In the genomic region with DNA sequence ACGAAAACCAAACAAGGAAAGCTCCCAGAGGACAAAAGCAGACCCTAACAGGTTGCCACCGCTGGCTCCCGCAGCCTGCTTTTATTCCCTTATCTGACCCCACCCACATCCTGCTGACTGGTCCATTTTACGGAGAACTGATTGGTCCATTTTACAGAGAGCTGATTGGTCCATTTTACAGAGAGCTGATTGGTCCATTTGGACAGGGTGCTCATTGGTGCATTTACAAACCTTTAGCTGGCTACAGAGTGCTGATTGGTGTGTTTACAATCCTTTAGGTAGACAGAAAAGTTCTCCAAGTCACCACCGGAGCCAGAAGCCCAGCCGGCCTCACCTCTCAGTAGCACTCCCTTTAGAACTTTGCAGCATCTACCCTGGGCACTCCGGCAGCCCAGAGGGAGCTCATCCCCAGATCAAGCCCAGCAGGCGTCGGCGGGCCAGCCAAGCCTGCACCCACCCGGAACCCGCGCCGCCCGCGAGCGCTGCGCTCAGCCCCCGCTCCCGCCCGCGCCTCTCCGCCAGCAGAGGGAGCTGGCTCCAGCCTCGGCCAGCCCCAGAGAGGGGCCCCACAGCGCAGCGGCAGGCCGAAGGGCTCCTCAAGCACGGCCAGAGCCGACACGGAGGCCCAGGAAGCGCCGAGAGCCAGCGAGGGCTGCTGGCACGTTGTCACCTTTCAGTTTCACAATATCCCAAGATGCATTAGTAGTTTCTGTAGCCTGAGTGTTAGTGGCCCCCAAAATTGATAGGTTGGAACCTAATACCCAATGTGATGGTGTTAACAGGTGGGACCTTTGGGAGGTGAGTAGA, we compare ENCODE assay signal across 8 cellular contexts. TPM values are rescaled to one million over a fixed set of nuclear protein-coding genes. Genes with fewer than 3 reads are reported as not detected.
DNase-seq lines count a peak whose midpoint lies in the region; ATAC-seq and TF ChIP-seq lines count a peak whose summit lies in the region.

No MANE protein-coding gene starts in this region.

- H3K27ac ChIP-seq in breast epithelium, result no peak overlapping the region

- no peaks in the 10 kb centered on the region for H3K36me3 ChIP-seq in breast epithelium

- no peaks in the 10 kb centered on the region for H3K4me1 Mint-ChIP-seq in MCF 10A (ENCODE audit: insufficient read depth, unreplicated experiment)
- H3K4me1 Mint-ChIP-seq in activated B cell treated with CpG ODN at 0.5 μM for 24 hours, result peaks cover 22% of the 10 kb centered on the region
- H3K4me1 Mint-ChIP-seq in central memory CD8-positive, alpha-beta T cell, result peaks cover 21% of the 10 kb centered on the region
- H3K4me1 Mint-ChIP-seq in stimulated activated effector memory CD8-positive, alpha-beta T cell treated with anti-CD3 and anti-CD28 coated beads, Interleukin-12 subunit alpha, Interleukin-12 subunit beta, amount 100 ng/mL, for 72 hours, result peaks cover 10% of the 10 kb centered on the region

- H3K4me1 ChIP-seq in breast epithelium, result peaks cover 0 to 4% of the 10 kb centered on the region in 2 donors

- no peaks in the 10 kb centered on the region for H3K36me3 Mint-ChIP-seq in MCF 10A (ENCODE audit: insufficient read depth, unreplicated experiment)
- no peaks in the 10 kb centered on the region for H3K36me3 Mint-ChIP-seq in activated B cell treated with CpG ODN at 0.5 μM for 24 hours (ENCODE audit: low read depth)
- peaks cover under 1% of the 10 kb centered on the region for H3K36me3 Mint-ChIP-seq in central memory CD8-positive, alpha-beta T cell (ENCODE audit: insufficient read depth)
- no peaks in the 10 kb centered on the region for H3K36me3 Mint-ChIP-seq in stimulated activated effector memory CD8-positive, alpha-beta T cell treated with anti-CD3 and anti-CD28 coated beads, Interleukin-12 subunit alpha, Interleukin-12 subunit beta, amount 100 ng/mL, for 72 hours

- peak; percentile 65 for ATAC-seq in HG03378 (IDR thresholded peaks at IDR 0.05; ENCODE audit: unreplicated experiment)
- peak; percentile 97 for ATAC-seq in activated B cell treated with CpG ODN at 0.5 μM for 24 hours (ENCODE audit: low read depth)
- peak; percentile 92 for ATAC-seq in central memory CD8-positive, alpha-beta T cell (replicated peaks; ENCODE audit: extremely low read depth, poor library complexity, severe bottlenecking)
- ATAC-seq in stimulated activated effector memory CD8-positive, alpha-beta T cell treated with anti-CD3 and anti-CD28 coated beads, Interleukin-12 subunit alpha, Interleukin-12 subunit beta, amount 100 ng/mL, for 72 hours, result peak; percentile 91
- ATAC-seq in GM19328 (IDR thresholded peaks at IDR 0.05; ENCODE audit: unreplicated experiment), result no peak

- TF ChIP-seq CTCF in breast epithelium (IDR thresholded peaks at IDR 0.05) (peak in 1 of 3 donors; percentile 68), MCF 10A (IDR thresholded peaks at IDR 0.05; ENCODE audit: unreplicated experiment) (no peak), activated B cell treated with CpG ODN at 0.5 μM for 24 hours (IDR thresholded peaks at IDR 0.05) (peak; percentile 50)

- DNase-seq in breast epithelium (ENCODE audit: low spot score in 2 of 2) (peak in 1 of 2 donors; percentile 23), MCF 10A (ENCODE audit: unreplicated experiment) (no peak), activated B cell treated with CpG ODN at 0.5 μM for 24 hours (peak; percentile 69), medulla oblongata (ENCODE audit: extremely low spot score) (peak; percentile 38)
- DNase-seq in central memory CD8-positive, alpha-beta T cell (ENCODE audit: low spot score in 2 of 2), result peak; percentile 51 to 60
- peak; percentile 69 to 80 for DNase-seq in stimulated activated effector memory CD8-positive, alpha-beta T cell treated with anti-CD3 and anti-CD28 coated beads, Interleukin-12 subunit alpha, Interleukin-12 subunit beta, amount 100 ng/mL, for 72 hours (ENCODE audit: low spot score in 2 of 2)

- POLR2A ChIA-PET in MCF 10A (lab: Yijun Ruan, JAX) (no interaction called here), activated B cell treated with CpG ODN at 0.5 μM for 24 hours (lab: Charles Lee) (interaction anchor here (0.8 to 1.9 kb wide), 6 partner anchors 8 to 254 kb away, joined by 3 to 10 read pairs (median 5); a partner anchor contains a TSS)

- H3K4me3 Mint-ChIP-seq in MCF 10A (ENCODE audit: unreplicated experiment) (no peak overlapping the region), activated B cell treated with CpG ODN at 0.5 μM for 24 hours (peak overlapping the region; percentile 78)
- peak overlapping the region; percentile 67 for H3K4me3 Mint-ChIP-seq in central memory CD8-positive, alpha-beta T cell
- peak overlapping the region; percentile 55 for H3K4me3 Mint-ChIP-seq in stimulated activated effector memory CD8-positive, alpha-beta T cell treated with anti-CD3 and anti-CD28 coated beads, Interleukin-12 subunit alpha, Interleukin-12 subunit beta, amount 100 ng/mL, for 72 hours

- no peak overlapping the region for H3K27ac Mint-ChIP-seq in MCF 10A (ENCODE audit: low read depth, unreplicated experiment)
- no peak overlapping the region for H3K27ac Mint-ChIP-seq in activated B cell treated with CpG ODN at 0.5 μM for 24 hours
- no peak overlapping the region for H3K27ac Mint-ChIP-seq in central memory CD8-positive, alpha-beta T cell (ENCODE audit: low read depth)
- H3K27ac Mint-ChIP-seq in stimulated activated effector memory CD8-positive, alpha-beta T cell treated with anti-CD3 and anti-CD28 coated beads, Interleukin-12 subunit alpha, Interleukin-12 subunit beta, amount 100 ng/mL, for 72 hours, result no peak overlapping the region

- no peak for TF ChIP-seq POLR2A in breast epithelium (IDR thresholded peaks at IDR 0.05)

- H3K4me3 ChIP-seq in breast epithelium, result peak overlapping the region; percentile 11 to 57 (median 26)

- H3K27me3 Mint-ChIP-seq in MCF 10A (ENCODE audit: insufficient read depth, unreplicated experiment) (peaks cover 13% of the 10 kb centered on the region), activated B cell treated with CpG ODN at 0.5 μM for 24 hours (peaks cover 5% of the 10 kb centered on the region)
- H3K27me3 Mint-ChIP-seq in central memory CD8-positive, alpha-beta T cell, result no peaks in the 10 kb centered on the region

- no peaks in the 10 kb centered on the region for H3K9me3 Mint-ChIP-seq in MCF 10A (ENCODE audit: unreplicated experiment)
- no peaks in the 10 kb centered on the region for H3K9me3 Mint-ChIP-seq in activated B cell treated with CpG ODN at 0.5 μM for 24 hours
- no peaks in the 10 kb centered on the region for H3K9me3 Mint-ChIP-seq in central memory CD8-positive, alpha-beta T cell
- H3K9me3 Mint-ChIP-seq in stimulated activated effector memory CD8-positive, alpha-beta T cell treated with anti-CD3 and anti-CD28 coated beads, Interleukin-12 subunit alpha, Interleukin-12 subunit beta, amount 100 ng/mL, for 72 hours, result no peaks in the 10 kb centered on the region

- H3K9me3 ChIP-seq in breast epithelium, result no peaks in the 10 kb centered on the region

- CTCF ChIA-PET in MCF 10A (lab: Yijun Ruan, JAX), result no interaction called here
- CTCF ChIA-PET in activated B cell treated with CpG ODN at 0.5 μM for 24 hours (lab: Charles Lee), result interaction anchor here (0.7 to 1.9 kb wide), 14 partner anchors 8 to 265 kb away, joined by 3 to 13 read pairs (median 3); no protein-coding TSS in a partner anchor

- H3K27me3 ChIP-seq in breast epithelium, result peaks cover 0 to 16% of the 10 kb centered on the region in 2 donors

- intact Hi-C loops in breast epithelium (cut with DNase I; ENCODE audit: low total_unique reads), result no loop called here
- intact Hi-C loops in MCF 10A (cut with micrococcal nuclease), result no loop called here
- intact Hi-C loops in activated B cell treated with CpG ODN at 0.5 μM for 24 hours (cut with micrococcal nuclease), result loop anchor here (1.0 to 5.0 kb wide), 7 partner anchors 13 to 265 kb away; no protein-coding TSS in a partner anchor

- BruUV-seq in MCF 10A (replicated peaks; lab: Mats Ljungman, UMichigan), result no TSS peak

RNA-seq across cellular contexts. Expression of a gene that starts 35.3 kb away (rescaled TPM):
- total RNA-seq in breast epithelium, result 100 to 1,000 TPM in 2 of 3 donors, 10 to 100 TPM in 1; 94.0 to 121 (median 107) TPM
- total RNA-seq in MCF 10A (2022), result 116 and 128 TPM in 2 replicates
- 87.5 and 100 TPM in 2 replicates for total RNA-seq in activated B cell treated with CpG ODN at 0.5 μM for 24 hours
